ENCODE assay signal across 1 cellular context in genomic region chr9:96500696-96501660, GRCh38.
TF ChIP-seq lines count a peak whose summit lies in the region.

No MANE protein-coding gene starts in this region.

TF ChIP-seq in GM23338, 12 proteins besides CTCF, POLR2A, EP300 and RAD21 (continued from another document):
- TF ChIP-seq REST (IDR thresholded peaks at IDR 0.05; ENCODE audit: unreplicated experiment) (no peak), ZNF462 (CRISPR knock-in tag; IDR thresholded peaks at IDR 0.05) (no peak), CREB1 (CRISPR knock-in tag; IDR thresholded peaks at IDR 0.05; ENCODE audit: low read depth) (no peak), ZNF114 (CRISPR knock-in tag; IDR thresholded peaks at IDR 0.05) (no peak), NANOG (IDR thresholded peaks at IDR 0.05; ENCODE audit: borderline replicate concordance) (no peak)
